17 cellular contexts compared by ENCODE assay signal in genomic region chr5:140294753-140295152, GRCh38. TPM values are rescaled to one million over a fixed set of nuclear protein-coding genes. Genes with fewer than 3 reads are reported as not detected.
DNase-seq lines count a peak whose midpoint lies in the region; ATAC-seq, FAIRE-seq and TF ChIP-seq lines count a peak whose summit lies in the region.
"Had no signal": no experiment of that assay in that cellular context is flagged by ENCODE, and none has a peak within 500 bp of the region (broad histone marks: within the 10 kb centered on the region; RNA-seq: fewer than 3 reads in every experiment).

No MANE protein-coding gene starts in this region.

- peaks cover 83% of the 10 kb centered on the region for H3K4me1 ChIP-seq in A549
- peaks cover 20% of the 10 kb centered on the region for H3K4me1 ChIP-seq in KMS-11 (ENCODE audit: low read depth, poor library complexity, severe bottlenecking)
- peaks cover 48% of the 10 kb centered on the region for H3K4me1 ChIP-seq in osteoblast (ENCODE audit: insufficient read depth, low read length)
- peaks cover 16% of the 10 kb centered on the region for H3K4me1 ChIP-seq in CD8-positive, alpha-beta memory T cell (ENCODE audit: insufficient read depth, low read length)

- H2AFZ ChIP-seq in KMS-11 (ENCODE audit: low read depth) = no peak overlapping the region
- H2AFZ ChIP-seq in osteoblast (ENCODE audit: low read length) = no peak overlapping the region

- H3K27ac ChIP-seq in A549 (peak overlapping the region in 1 of 2 experiments; percentile 5; a peak in 1 of 6 replicates), KMS-11 (no peak overlapping the region), brain microvascular endothelial cell (peak overlapping the region; percentile 45), osteoblast (ENCODE audit: low read depth, low read length) (peak overlapping the region; percentile 51)
- no peak overlapping the region for H3K27ac ChIP-seq in CD8-positive, alpha-beta memory T cell (ENCODE audit: low read depth, low read length)

- H3K36me3 ChIP-seq in KMS-11 (ENCODE audit: insufficient read depth) = no peaks in the 10 kb centered on the region
- peaks cover 6% of the 10 kb centered on the region for H3K36me3 ChIP-seq in brain microvascular endothelial cell (replicated peaks)
- H3K36me3 ChIP-seq in osteoblast (ENCODE audit: insufficient read depth, low read length) = no peaks in the 10 kb centered on the region
- peaks cover 5% of the 10 kb centered on the region for H3K36me3 ChIP-seq in CD8-positive, alpha-beta memory T cell (ENCODE audit: insufficient read depth, low read length)

- no peak overlapping the region for H3K9ac ChIP-seq in KMS-11

- ATAC-seq in A549 = no peak
- no peak for ATAC-seq in HG03175 (IDR thresholded peaks at IDR 0.05; ENCODE audit: unreplicated experiment)

- H3K79me2 ChIP-seq in KMS-11 (ENCODE audit: insufficient read depth, low read depth) = peaks cover 16% of the 10 kb centered on the region
- H3K79me2 ChIP-seq in osteoblast (ENCODE audit: insufficient read depth, low read length) = peaks cover 61% of the 10 kb centered on the region

- DNase-seq in A549 (ENCODE audit: low read depth in 1 of 2, low spot score in 1 of 2) = no peak
- no peak for DNase-seq in brain microvascular endothelial cell
- DNase-seq in osteoblast (ENCODE audit: insufficient read length, low spot score, missing footprints) = no peak
- DNase-seq in activated T-helper 2 cell treated with anti-CD3 and anti-CD28 coated beads, Interferon-gamma antibody, Interleukin-2, Interleukin-4, amounts not matched to agents 10 μg/mL and 5 μg/mL and 100 μg/mL, durations not matched to agents 14 hours and 24 hours and 36 hours (ENCODE audit: low spot score) = no peak
- DNase-seq in NCI-H345 treated with DMSO at 0.1 percent for 48 hours (lab: John Stamatoyannopoulos, UW; ENCODE audit: unreplicated experiment) = no peak
- no peak for DNase-seq in CD8-positive, alpha-beta memory T cell
- DNase-seq: activated CD4-positive, alpha-beta T cell treated with anti-CD3 and anti-CD28 coated beads, Interleukin-2, amount 10 ng/mL, durations not matched to agents 7 days and 5 days; activated naive CD4-positive, alpha-beta T cell treated with Interleukin-2 at 50 U/mL for 16 hours had no signal

- TF ChIP-seq POLR2A in A549 (IDR thresholded peaks at IDR 0.05; ENCODE audit: low read length) = no peak

- TF ChIP-seq CTCF in A549 (IDR thresholded peaks at IDR 0.05) (no peak), KMS-11 (conservative IDR thresholded peaks at IDR 0.05; ENCODE audit: low read depth, low read length) (no peak), brain microvascular endothelial cell (IDR thresholded peaks at IDR 0.05; ENCODE audit: low read depth, low read length, missing control alignments) (no peak), osteoblast (IDR thresholded peaks at IDR 0.05; ENCODE audit: extremely low read depth, low read depth, low read length) (no peak)

- H3K4me2 ChIP-seq in A549 = peak overlapping the region; percentile 68; the same call in 2 of the 3 replicates
- H3K4me2 ChIP-seq in KMS-11 = peak overlapping the region; percentile 5; the same call in 1 of the 2 replicates
- no peak overlapping the region for H3K4me2 ChIP-seq in osteoblast (ENCODE audit: insufficient read depth, low read length)

- no peaks in the 10 kb centered on the region for H3K9me3 Mint-ChIP-seq in activated T-helper 2 cell treated with anti-CD3 and anti-CD28 coated beads, Interferon-gamma antibody, Interleukin-2, Interleukin-4, amounts not matched to agents 10 μg/mL and 5 μg/mL and 100 μg/mL, durations not matched to agents 14 hours and 24 hours and 36 hours
- H3K9me3 Mint-ChIP-seq in CD8-positive, alpha-beta memory T cell = no peaks in the 10 kb centered on the region
- H3K9me3 Mint-ChIP-seq: activated CD4-positive, alpha-beta T cell treated with anti-CD3 and anti-CD28 coated beads, Interleukin-2, amount 10 ng/mL, durations not matched to agents 7 days and 5 days; dendritic cell treated with granulocyte-macrophage colony-stimulating factor and Interleukin-4, amounts not matched to agents 40 ng/mL and 50 ng/mL, for 4 days; IgD-negative memory B cell; memory B cell; nephron had no signal

- CTCF ChIA-PET in A549 (lab: Yijun Ruan, JAX) = interaction anchor here (3.1 kb wide), 1 partner anchor 57 kb away, joined by 11 read pairs; no protein-coding TSS in a partner anchor
- CTCF ChIA-PET in CD8-positive, alpha-beta memory T cell (lab: Charles Lee) = no interaction called here

- no peaks in the 10 kb centered on the region for H4K20me1 ChIP-seq in KMS-11 (ENCODE audit: insufficient read depth)
- H4K20me1 ChIP-seq in osteoblast (ENCODE audit: insufficient read depth, low read length) = peaks cover 5% of the 10 kb centered on the region

- no peaks in the 10 kb centered on the region for H3K27me3 ChIP-seq in KMS-11 (ENCODE audit: insufficient read depth, low read depth)
- no peaks in the 10 kb centered on the region for H3K27me3 ChIP-seq in brain microvascular endothelial cell (replicated peaks)
- H3K27me3 ChIP-seq in osteoblast (ENCODE audit: insufficient read depth, low read length) = no peaks in the 10 kb centered on the region
- no peaks in the 10 kb centered on the region for H3K27me3 ChIP-seq in CD8-positive, alpha-beta memory T cell (ENCODE audit: insufficient read depth, low read length, poor library complexity, severe bottlenecking)
- H3K27me3 ChIP-seq: stomach had no signal

- H3K4me1 Mint-ChIP-seq in activated T-helper 2 cell treated with anti-CD3 and anti-CD28 coated beads, Interferon-gamma antibody, Interleukin-2, Interleukin-4, amounts not matched to agents 10 μg/mL and 5 μg/mL and 100 μg/mL, durations not matched to agents 14 hours and 24 hours and 36 hours (ENCODE audit: low read depth) = peaks cover 28% of the 10 kb centered on the region
- H3K4me1 Mint-ChIP-seq in CD8-positive, alpha-beta memory T cell = peaks cover 35 to 71% (median 63%) of the 10 kb centered on the region in 3 donors

- no peak overlapping the region for H3K4me3 Mint-ChIP-seq in activated T-helper 2 cell treated with anti-CD3 and anti-CD28 coated beads, Interferon-gamma antibody, Interleukin-2, Interleukin-4, amounts not matched to agents 10 μg/mL and 5 μg/mL and 100 μg/mL, durations not matched to agents 14 hours and 24 hours and 36 hours (ENCODE audit: low read depth)
- no peak overlapping the region for H3K4me3 Mint-ChIP-seq in CD8-positive, alpha-beta memory T cell
- H3K4me3 Mint-ChIP-seq: activated CD4-positive, alpha-beta T cell treated with anti-CD3 and anti-CD28 coated beads, Interleukin-2, amount 10 ng/mL, durations not matched to agents 7 days and 5 days; dendritic cell treated with granulocyte-macrophage colony-stimulating factor and Interleukin-4, amounts not matched to agents 40 ng/mL and 50 ng/mL, for 4 days; IgD-negative memory B cell; memory B cell; nephron had no signal

- H3K4me3 ChIP-seq in A549 (no peak overlapping the region), KMS-11 (IDR thresholded peaks at IDR 0.05; ENCODE audit: insufficient read depth, low read depth, low read length) (no peak overlapping the region), brain microvascular endothelial cell (ENCODE audit: low read depth, low read length) (no peak overlapping the region), osteoblast (ENCODE audit: insufficient read depth, low read length) (no peak overlapping the region)
- no peak overlapping the region for H3K4me3 ChIP-seq in CD8-positive, alpha-beta memory T cell (ENCODE audit: low read length)
- H3K4me3 ChIP-seq: stomach had no signal

- no peak for TF ChIP-seq EP300 in A549 (IDR thresholded peaks at IDR 0.05)

- no peaks in the 10 kb centered on the region for H3K27me3 Mint-ChIP-seq in activated T-helper 2 cell treated with anti-CD3 and anti-CD28 coated beads, Interferon-gamma antibody, Interleukin-2, Interleukin-4, amounts not matched to agents 10 μg/mL and 5 μg/mL and 100 μg/mL, durations not matched to agents 14 hours and 24 hours and 36 hours (ENCODE audit: low read depth)
- H3K27me3 Mint-ChIP-seq in CD8-positive, alpha-beta memory T cell = no peaks in the 10 kb centered on the region
- H3K27me3 Mint-ChIP-seq: activated CD4-positive, alpha-beta T cell treated with anti-CD3 and anti-CD28 coated beads, Interleukin-2, amount 10 ng/mL, durations not matched to agents 7 days and 5 days; dendritic cell treated with granulocyte-macrophage colony-stimulating factor and Interleukin-4, amounts not matched to agents 40 ng/mL and 50 ng/mL, for 4 days; IgD-negative memory B cell; memory B cell had no signal

- POLR2A ChIA-PET in A549 (lab: Yijun Ruan, JAX) = interaction anchor here (1.1 kb wide), 1 partner anchor 51 kb away, joined by 3 read pairs; no protein-coding TSS in a partner anchor
- POLR2A ChIA-PET in CD8-positive, alpha-beta memory T cell (lab: Charles Lee) = no interaction called here

- TF ChIP-seq RAD21 in A549 (conservative IDR thresholded peaks at IDR 0.05 in 1 of 2, IDR thresholded peaks at IDR 0.05 in 1 of 2) = no peak

- H3K27ac Mint-ChIP-seq in activated T-helper 2 cell treated with anti-CD3 and anti-CD28 coated beads, Interferon-gamma antibody, Interleukin-2, Interleukin-4, amounts not matched to agents 10 μg/mL and 5 μg/mL and 100 μg/mL, durations not matched to agents 14 hours and 24 hours and 36 hours = no peak overlapping the region
- H3K27ac Mint-ChIP-seq in CD8-positive, alpha-beta memory T cell = no peak overlapping the region
- H3K27ac Mint-ChIP-seq: activated CD4-positive, alpha-beta T cell treated with anti-CD3 and anti-CD28 coated beads, Interleukin-2, amount 10 ng/mL, durations not matched to agents 7 days and 5 days; dendritic cell treated with granulocyte-macrophage colony-stimulating factor and Interleukin-4, amounts not matched to agents 40 ng/mL and 50 ng/mL, for 4 days; IgD-negative memory B cell; memory B cell had no signal

- 89% methylated on average over 2 of the region's 2 CpGs for WGBS in A549 (ENCODE audit: missing lambda C conversion rate)

- in situ Hi-C loops in brain microvascular endothelial cell (cut with HindIII; ENCODE audit: low pct_ligation_motif_present, low sequenced_read_pairs) = no loop called here

- peaks cover 35% of the 10 kb centered on the region for H3K36me3 Mint-ChIP-seq in activated T-helper 2 cell treated with anti-CD3 and anti-CD28 coated beads, Interferon-gamma antibody, Interleukin-2, Interleukin-4, amounts not matched to agents 10 μg/mL and 5 μg/mL and 100 μg/mL, durations not matched to agents 14 hours and 24 hours and 36 hours (ENCODE audit: low read depth)
- H3K36me3 Mint-ChIP-seq in CD8-positive, alpha-beta memory T cell = peaks cover 0 to 33% (median 18%) of the 10 kb centered on the region in 3 donors

- intact Hi-C loops in activated T-helper 2 cell treated with anti-CD3 and anti-CD28 coated beads, Interferon-gamma antibody, Interleukin-2, Interleukin-4, amounts not matched to agents 10 μg/mL and 5 μg/mL and 100 μg/mL, durations not matched to agents 14 hours and 24 hours and 36 hours (cut with micrococcal nuclease) = no loop called here

- no peaks in the 10 kb centered on the region for H3K9me3 ChIP-seq in A549
- no peaks in the 10 kb centered on the region for H3K9me3 ChIP-seq in osteoblast (ENCODE audit: low read depth, low read length)
- no peaks in the 10 kb centered on the region for H3K9me3 ChIP-seq in CD8-positive, alpha-beta memory T cell (ENCODE audit: low read length)
- H3K9me3 ChIP-seq: stomach had no signal

- no peak for FAIRE-seq in A549 (lab: Jason Lieb, UNC)
- FAIRE-seq: islet of Langerhans, TTC549 had no signal

RNA-seq across cellular contexts. Expression of gene PFDN1, which starts 8.1 kb away (rescaled TPM):
- polyA plus RNA-seq in A549 (2011; rRNA removed) (90.4 and 97.0 TPM in 2 replicates), A549 (2017; fragmentation: RNase III; extraction: RNeasy Plus Mini Kit Qiagen cat#74134 plus additional on column Dnase treatment) (201 to 239 TPM (median 226 TPM) in 3 replicates)
- polyA plus RNA-seq in A549 (2012; cell fraction: cytosol; rRNA removed) = 80.9 and 104 TPM in 2 replicates
- polyA plus RNA-seq in A549 (2012; cell fraction: nucleus; rRNA removed) = 51.2 and 56.7 TPM in 2 replicates
- polyA minus RNA-seq in A549 (2011; rRNA and poly(A)+ RNA removed) = 58.8 and 72.3 TPM in 2 replicates
- total RNA-seq in osteoblast = 58.3 and 65.9 TPM in 2 replicates
- 60.4 and 61.0 TPM in 2 replicates for total RNA-seq in activated T-helper 2 cell treated with anti-CD3 and anti-CD28 coated beads, Interferon-gamma antibody, Interleukin-2, Interleukin-4, amounts not matched to agents 10 μg/mL and 5 μg/mL and 100 μg/mL, durations not matched to agents 14 hours and 24 hours and 36 hours
- total RNA-seq in CD8-positive, alpha-beta memory T cell = 10 to 100 TPM; 71.2 to 73.2 TPM
- 115 TPM for polyA plus RNA-seq in CD8-positive, alpha-beta memory T cell

RNA-seq across cellular contexts. Expression of gene HBEGF, which starts 51.6 kb away (rescaled TPM):
- polyA plus RNA-seq in A549 (2011; rRNA removed) (4.2 and 5.0 TPM in 2 replicates), A549 (2017; fragmentation: RNase III; extraction: RNeasy Plus Mini Kit Qiagen cat#74134 plus additional on column Dnase treatment) (3.4 to 5.1 TPM (median 3.5 TPM) in 3 replicates)
- polyA plus RNA-seq in A549 (2012; cell fraction: cytosol; rRNA removed) = 3.0 and 4.3 TPM in 2 replicates
- polyA plus RNA-seq in A549 (2012; cell fraction: nucleus; rRNA removed) = 4.0 and 6.1 TPM in 2 replicates
- polyA minus RNA-seq in A549 (2011; rRNA and poly(A)+ RNA removed) = 1.3 and 1.4 TPM in 2 replicates
- 1.8 and 2.5 TPM in 2 replicates for total RNA-seq in osteoblast
- total RNA-seq in activated T-helper 2 cell treated with anti-CD3 and anti-CD28 coated beads, Interferon-gamma antibody, Interleukin-2, Interleukin-4, amounts not matched to agents 10 μg/mL and 5 μg/mL and 100 μg/mL, durations not matched to agents 14 hours and 24 hours and 36 hours = 15.7 and 17.1 TPM in 2 replicates
- 1 to 10 TPM; 2.1 TPM for total RNA-seq in CD8-positive, alpha-beta memory T cell
- polyA plus RNA-seq in CD8-positive, alpha-beta memory T cell = not detected

Comparison
In these comparisons a context has a peak if more than half of its experiments do, and no peak if none do; other contexts are left out.
1. H3K27ac ChIP-seq: peak in brain microvascular endothelial cell (single experiment) and osteoblast (single experiment); none in KMS-11 (single experiment) and CD8-positive, alpha-beta memory T cell (single experiment).